In the genomic region with DNA sequence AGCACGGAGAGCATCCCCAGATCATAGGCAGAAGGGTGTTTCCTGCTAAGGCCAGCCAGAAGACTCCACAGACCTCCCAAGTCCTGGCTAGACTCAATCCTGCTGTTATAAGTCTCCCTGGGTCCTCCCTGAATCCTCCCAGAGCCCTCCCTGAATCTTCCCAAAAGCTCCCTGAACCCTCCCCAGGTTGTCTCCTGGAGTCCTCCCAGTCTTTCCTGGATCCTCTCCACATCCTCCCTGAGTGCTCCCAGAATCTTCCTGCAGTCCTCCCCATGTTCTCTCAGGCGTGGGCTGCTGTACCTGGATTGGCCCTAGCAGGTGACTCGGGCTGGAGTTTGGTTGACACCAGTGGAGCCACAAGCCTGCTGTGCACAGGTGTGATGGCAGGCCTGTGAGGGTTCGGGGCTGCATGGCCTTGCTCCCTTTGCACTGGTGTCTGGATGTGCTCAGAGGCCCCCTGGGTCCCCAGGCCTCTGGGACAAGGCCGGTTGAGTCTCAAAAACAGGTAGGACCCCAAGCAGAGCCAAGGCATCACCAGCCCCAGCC, we compare ENCODE assay signal across 31 cellular contexts. TPM values are rescaled to one million over a fixed set of nuclear protein-coding genes. Genes with fewer than 3 reads are reported as not detected.
"Had no signal": no experiment of that assay in that cellular context is flagged by ENCODE, and none has a peak within 500 bp of the region (broad histone marks: within the 10 kb centered on the region; RNA-seq: fewer than 3 reads in every experiment).

No MANE protein-coding gene starts in this region.

- H2AFZ ChIP-seq: hepatocyte had no signal

- H3K4me3 Mint-ChIP-seq: mesothelial cell of epicardium; natural killer cell; nephron progenitor cell; stimulated activated memory B cell treated with anti-CD40 and anti-IgM and Interleukin-4, amounts not matched to agents 10 μg/mL and 1 μg/mL and 100 μg/mL, for 72 hours; stimulated activated naive CD8-positive, alpha-beta T cell treated with anti-CD3 and anti-CD28 coated beads, Interleukin-15, amount 100 ng/mL, for 72 hours; type B pancreatic cell had no signal

- ATAC-seq: natural killer cell; pancreas; right cardiac atrium; stimulated activated memory B cell treated with anti-CD40 and anti-IgM and Interleukin-4, amounts not matched to agents 10 μg/mL and 1 μg/mL and 100 μg/mL, for 72 hours; stimulated activated naive CD8-positive, alpha-beta T cell treated with anti-CD3 and anti-CD28 coated beads, Interleukin-15, amount 100 ng/mL, for 72 hours had no signal

- DNase-seq: islet precursor cell; left ventricle myocardium inferior; mesendoderm; naive B cell; natural killer cell; nucleus accumbens; pancreas; posterior cingulate gyrus; retina; sigmoid colon; small intestine; spleen; stimulated activated CD4-positive, alpha-beta T cell treated with anti-CD3 and anti-CD28 coated beads, Interleukin-4, amount 100 ng/mL, for 24 hours; stimulated activated CD8-positive, alpha-beta memory T cell treated with anti-CD3 and anti-CD28 coated beads, Interleukin-4, amount 100 ng/mL, for 48 hours; stimulated activated naive CD4-positive, alpha-beta T cell treated with Interleukin-2 at 50 U/mL for 16 hours; stimulated activated naive CD8-positive, alpha-beta T cell treated with anti-CD3 and anti-CD28 coated beads, Interleukin-15, amount 100 ng/mL, for 72 hours; substantia nigra had no signal

- H3K9me3 ChIP-seq: left ventricle myocardium inferior, pancreas, prostate gland, sigmoid colon, spleen, tibial nerve, vagina had no signal

- H3K36me3 Mint-ChIP-seq: mesothelial cell of epicardium; naive B cell; natural killer cell; stimulated activated memory B cell treated with anti-CD40 and anti-IgM and Interleukin-4, amounts not matched to agents 10 μg/mL and 1 μg/mL and 100 μg/mL, for 72 hours; type B pancreatic cell had no signal

- H3K4me1 ChIP-seq: prostate gland had no signal

- H3K4me2 ChIP-seq: hepatocyte had no signal

- H3K27me3 ChIP-seq: hepatocyte, pancreas, vagina had no signal

- H3K79me2 ChIP-seq: hepatocyte had no signal

- H3K27ac ChIP-seq: hepatocyte, left ventricle myocardium inferior, pancreas, prostate gland, sigmoid colon, spleen, tibial nerve, vagina had no signal

- H3K9me3 Mint-ChIP-seq: mesothelial cell of epicardium; naive B cell; natural killer cell; nephron progenitor cell; stimulated activated memory B cell treated with anti-CD40 and anti-IgM and Interleukin-4, amounts not matched to agents 10 μg/mL and 1 μg/mL and 100 μg/mL, for 72 hours; stimulated activated naive CD8-positive, alpha-beta T cell treated with anti-CD3 and anti-CD28 coated beads, Interleukin-15, amount 100 ng/mL, for 72 hours; type B pancreatic cell had no signal

- H3K27me3 Mint-ChIP-seq: stimulated activated naive CD8-positive, alpha-beta T cell treated with anti-CD3 and anti-CD28 coated beads, Interleukin-15, amount 100 ng/mL, for 72 hours had no signal

- H3K36me3 ChIP-seq: left ventricle myocardium inferior, pancreas, prostate gland, sigmoid colon, spleen, tibial nerve, vagina had no signal

- H3K27ac Mint-ChIP-seq: mesothelial cell of epicardium; naive B cell; natural killer cell; nephron progenitor cell; stimulated activated memory B cell treated with anti-CD40 and anti-IgM and Interleukin-4, amounts not matched to agents 10 μg/mL and 1 μg/mL and 100 μg/mL, for 72 hours; stimulated activated naive CD8-positive, alpha-beta T cell treated with anti-CD3 and anti-CD28 coated beads, Interleukin-15, amount 100 ng/mL, for 72 hours; type B pancreatic cell had no signal

- H3K4me3 ChIP-seq: hepatocyte, left ventricle myocardium inferior, lung, pancreas, prostate gland, sigmoid colon, spleen, tibial nerve, vagina had no signal

RNA-seq across cellular contexts. Expression of a gene that starts 11.6 kb away (rescaled TPM):
- total RNA-seq: left ventricle myocardium inferior had no signal

RNA-seq across cellular contexts. Expression of a gene that starts 25.7 kb away (rescaled TPM):
- total RNA-seq: hepatocyte, kidney epithelial cell, mononuclear cell, osteoblast, temporal lobe had no signal
